30 cellular contexts compared by ENCODE assay signal in the genomic region with DNA sequence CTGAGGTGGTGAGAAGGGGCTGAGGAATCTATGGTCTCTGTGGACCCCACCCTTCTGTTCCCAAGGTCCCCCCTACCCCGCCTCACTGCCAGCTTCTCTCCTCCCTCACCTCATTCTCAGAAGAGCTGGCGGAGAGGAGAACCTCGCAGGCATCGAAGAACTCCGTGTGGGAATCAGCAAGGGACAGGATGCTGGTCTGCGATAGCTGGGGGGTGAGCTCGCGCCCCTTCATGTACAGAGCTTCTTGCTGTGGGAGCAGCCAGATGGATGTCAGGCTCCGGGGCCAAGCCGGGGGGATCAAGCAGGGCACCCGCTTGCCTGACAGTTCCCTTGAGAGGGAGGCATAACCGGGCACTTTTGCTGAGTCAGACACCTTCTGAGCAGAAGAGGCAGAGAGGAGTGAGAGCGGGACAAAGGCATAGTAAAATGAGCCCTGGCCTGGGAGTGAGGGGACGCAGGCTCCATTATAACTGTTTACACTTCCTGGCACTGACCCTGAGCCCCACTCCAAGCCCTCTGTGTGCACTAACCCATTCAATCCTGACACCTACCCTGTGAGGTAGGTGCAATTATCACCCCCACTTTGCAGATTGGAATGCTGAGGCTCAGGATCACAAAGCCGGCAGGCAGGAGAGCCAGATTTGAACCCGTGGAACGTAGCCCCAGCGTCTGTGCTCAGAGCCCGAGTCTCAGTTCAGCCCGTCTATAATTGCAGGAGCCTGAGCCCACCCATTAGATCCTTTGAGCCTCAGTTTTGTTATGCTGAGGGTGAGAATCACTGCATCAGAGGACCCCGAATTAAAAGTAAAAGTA. TPM values are rescaled to one million over a fixed set of nuclear protein-coding genes. Genes with fewer than 3 reads are reported as not detected.
"Had no signal": no experiment of that assay in that cellular context is flagged by ENCODE, and none has a peak within 500 bp of the region (broad histone marks: within the 10 kb centered on the region; RNA-seq: fewer than 3 reads in every experiment).

No MANE protein-coding gene starts in this region.

- H3K27ac ChIP-seq: heart right ventricle, neutrophil, prostate gland, testis, transverse colon had no signal

- H3K4me3 ChIP-seq: heart right ventricle, prostate gland, smooth muscle cell, testis, transverse colon had no signal

- H3K4me1 ChIP-seq: testis had no signal

- H3K9me3 ChIP-seq: heart right ventricle, neutrophil, prostate gland, SK-N-SH, testis, transverse colon had no signal

- H3K27me3 ChIP-seq: heart right ventricle, neutrophil, testis, transverse colon had no signal

- ATAC-seq: esophagus mucosa; heart right ventricle; naive thymus-derived CD8-positive, alpha-beta T cell had no signal

- H3K4me2 ChIP-seq: SK-N-SH, smooth muscle cell had no signal

- DNase-seq: activated CD4-positive, alpha-beta memory T cell treated with anti-CD3 and anti-CD28 coated beads for 36 hours; activated CD4-positive, alpha-beta T cell treated with anti-CD3 and anti-CD28 coated beads, Interleukin-2, amount 10 ng/mL, durations not matched to agents 24 days and 14 days; activated CD4-positive, CD25-positive, alpha-beta regulatory T cell treated with anti-CD3 and anti-CD28 coated beads, Interleukin-2, amount 50 U/mL, for 72 hours; activated CD8-positive, alpha-beta memory T cell treated with anti-CD3 and anti-CD28 coated beads, Interleukin-2, amount 50 U/mL, for 4 hours; activated T-cell treated with anti-CD3 and anti-CD28 coated beads, Interleukin-2, amount 50 U/mL, for 1 hour; anterior cingulate cortex; cortex of kidney; endodermal cell; foreskin fibroblast; heart right ventricle; retina; SK-N-SH; stimulated activated CD4-positive, alpha-beta T cell treated with anti-CD3 and anti-CD28 coated beads, Interleukin-2, amount 100 ng/mL, for 24 hours; stimulated activated naive CD4-positive, alpha-beta T cell; SW 1271; T1000; testis; transverse colon had no signal

- H3K27me3 Mint-ChIP-seq: activated CD4-positive, alpha-beta memory T cell treated with anti-CD3 and anti-CD28 coated beads for 36 hours; activated CD4-positive, alpha-beta T cell treated with anti-CD3 and anti-CD28 coated beads, Interleukin-2, amount 10 ng/mL, durations not matched to agents 24 days and 14 days; activated naive CD8-positive, alpha-beta T cell; memory B cell; naive thymus-derived CD8-positive, alpha-beta T cell had no signal

- H3K9ac ChIP-seq: SK-N-SH had no signal

- H3K9me3 Mint-ChIP-seq: activated CD4-positive, alpha-beta memory T cell treated with anti-CD3 and anti-CD28 coated beads for 36 hours; activated CD4-positive, alpha-beta T cell treated with anti-CD3 and anti-CD28 coated beads, Interleukin-2, amount 10 ng/mL, durations not matched to agents 24 days and 14 days; activated T-helper 2 cell treated with anti-CD3 and anti-CD28 coated beads, Interferon-gamma antibody, Interleukin-2, Interleukin-4, amounts not matched to agents 10 μg/mL and 5 μg/mL and 100 μg/mL, durations not matched to agents 14 hours and 24 hours and 36 hours; endodermal cell; memory B cell; naive thymus-derived CD8-positive, alpha-beta T cell; T-helper 1 cell treated with Interleukin-12 subunit alpha and Interleukin-12 subunit beta and Interleukin-4 antibody, amounts not matched to agents 30 μg/mL and 1 μg/mL, for 36 hours had no signal

- H3K27ac Mint-ChIP-seq: activated CD4-positive, alpha-beta memory T cell treated with anti-CD3 and anti-CD28 coated beads for 36 hours; activated CD4-positive, alpha-beta T cell treated with anti-CD3 and anti-CD28 coated beads, Interleukin-2, amount 10 ng/mL, durations not matched to agents 24 days and 14 days; activated naive CD8-positive, alpha-beta T cell; activated T-helper 2 cell treated with anti-CD3 and anti-CD28 coated beads, Interferon-gamma antibody, Interleukin-2, Interleukin-4, amounts not matched to agents 10 μg/mL and 5 μg/mL and 100 μg/mL, durations not matched to agents 14 hours and 24 hours and 36 hours; endodermal cell; memory B cell; T-helper 1 cell treated with Interleukin-12 subunit alpha and Interleukin-12 subunit beta and Interleukin-4 antibody, amounts not matched to agents 30 μg/mL and 1 μg/mL, for 36 hours had no signal

- H3K4me3 Mint-ChIP-seq: activated CD4-positive, alpha-beta memory T cell treated with anti-CD3 and anti-CD28 coated beads for 36 hours; activated CD4-positive, alpha-beta T cell treated with anti-CD3 and anti-CD28 coated beads, Interleukin-2, amount 10 ng/mL, durations not matched to agents 24 days and 14 days; activated naive CD8-positive, alpha-beta T cell; endodermal cell; memory B cell; naive thymus-derived CD8-positive, alpha-beta T cell; T-helper 1 cell treated with Interleukin-12 subunit alpha and Interleukin-12 subunit beta and Interleukin-4 antibody, amounts not matched to agents 30 μg/mL and 1 μg/mL, for 36 hours had no signal

RNA-seq across cellular contexts. Expression of a gene that starts 16.2 kb away (rescaled TPM):
- total RNA-seq: cerebellum, glomerular endothelial cell, lower leg skin, smooth muscle cell had no signal
